In genomic region chr14:21455592-21455911, GRCh38 we compare ENCODE assay signal across 8 cellular contexts. TPM values are rescaled to one million over a fixed set of nuclear protein-coding genes. Genes with fewer than 3 reads are reported as not detected.
A peak's percentile ranks its signal among the peaks of the same experiment; 100 is the strongest.
DNase-seq lines count a peak whose midpoint lies in the region; ATAC-seq and TF ChIP-seq lines count a peak whose summit lies in the region.

No MANE protein-coding gene starts in this region.

- H3K4me3 Mint-ChIP-seq in Caco-2 (ENCODE audit: unreplicated experiment) (peak overlapping the region; percentile 95), osteocyte (ENCODE audit: unreplicated experiment) (peak overlapping the region; percentile 93)

- no peaks in the 10 kb centered on the region for H3K27me3 Mint-ChIP-seq in Caco-2 (ENCODE audit: insufficient read depth, unreplicated experiment)
- H3K27me3 Mint-ChIP-seq in osteocyte (ENCODE audit: unreplicated experiment): no peaks in the 10 kb centered on the region

- H3K4me3 ChIP-seq in Caco-2 (ENCODE audit: low read depth, low read length) (peak overlapping the region; percentile 75), HAP-1 (peak overlapping the region; percentile 99), SJCRH30 (peak overlapping the region; percentile 75), esophagus squamous epithelium (peak overlapping the region; percentile 61 to 93 (median 88))

- peak overlapping the region; percentile 97 for H3K27ac Mint-ChIP-seq in Caco-2 (ENCODE audit: unreplicated experiment)
- peak overlapping the region; percentile 100 for H3K27ac Mint-ChIP-seq in osteocyte (ENCODE audit: unreplicated experiment)

- H3K36me3 Mint-ChIP-seq in Caco-2 (ENCODE audit: insufficient read depth, unreplicated experiment) (peaks cover 24% of the 10 kb centered on the region), osteocyte (ENCODE audit: unreplicated experiment) (peaks cover 11% of the 10 kb centered on the region)

- no peak for DNase-seq in Caco-2
- DNase-seq in HAP-1 (ENCODE audit: low spot score in 2 of 2): no peak
- no peak for DNase-seq in SJCRH30
- DNase-seq in esophagus squamous epithelium (lab: John Stamatoyannopoulos, UW): no peak
- DNase-seq in osteocyte (ENCODE audit: extremely low spot score, unreplicated experiment): peak; percentile 86
- DNase-seq in GM10266 (ENCODE audit: extremely low spot score): no peak

- peaks cover 10% of the 10 kb centered on the region for H3K4me1 Mint-ChIP-seq in Caco-2 (ENCODE audit: low read depth, unreplicated experiment)
- peaks cover 35% of the 10 kb centered on the region for H3K4me1 Mint-ChIP-seq in osteocyte (ENCODE audit: unreplicated experiment)

- BruUV-seq in Caco-2 (replicated peaks; lab: Mats Ljungman, UMichigan): TSS peak; percentile 50

- no peaks in the 10 kb centered on the region for H3K27me3 ChIP-seq in Caco-2 (replicated peaks; ENCODE audit: control insufficient read depth, insufficient read depth, low read length)
- no peaks in the 10 kb centered on the region for H3K27me3 ChIP-seq in HAP-1 (ENCODE audit: low read depth)
- no peaks in the 10 kb centered on the region for H3K27me3 ChIP-seq in SJCRH30
- H3K27me3 ChIP-seq in esophagus squamous epithelium: no peaks in the 10 kb centered on the region

- H3K4me1 ChIP-seq in Caco-2 (peaks cover 3% of the 10 kb centered on the region; the same call in 1 of the 2 replicates), HAP-1 (peaks cover 14% of the 10 kb centered on the region), SJCRH30 (peaks cover 3% of the 10 kb centered on the region), esophagus squamous epithelium (peaks cover 12 to 53% (median 16%) of the 10 kb centered on the region in 3 donors)

- peak overlapping the region; percentile 34 for H3K27ac ChIP-seq in SJCRH30
- H3K27ac ChIP-seq in esophagus squamous epithelium: peak overlapping the region; percentile 92 to 99 (median 96)

- CTCF ChIA-PET in Caco-2 (lab: Charles Lee): interaction anchor here (0.5 to 2.3 kb wide), 11 partner anchors 15 to 148 kb away, joined by 3 to 17 read pairs (median 4); partner anchors contain the start of genes METTL3, RAB2B, SALL2 and SUPT16H

- H3K9me3 ChIP-seq in Caco-2 (no peaks in the 10 kb centered on the region), HAP-1 (no peaks in the 10 kb centered on the region), SJCRH30 (replicated peaks) (no peaks in the 10 kb centered on the region), esophagus squamous epithelium (no peaks in the 10 kb centered on the region)

- TF ChIP-seq CTCF in Caco-2 (IDR thresholded peaks at IDR 0.05; ENCODE audit: insufficient read depth in 1 of 2, low read depth in 1 of 2, low read length in 1 of 2, severe bottlenecking in 1 of 2, unreplicated experiment in 1 of 2) (no peak), esophagus squamous epithelium (IDR thresholded peaks at IDR 0.05) (no peak), osteocyte (IDR thresholded peaks at IDR 0.05) (no peak), GM10266 (IDR thresholded peaks at IDR 0.05; ENCODE audit: control insufficient read depth, insufficient read depth, low read depth, missing control alignments) (no peak)

- POLR2A ChIA-PET in Caco-2 (lab: Charles Lee): interaction anchor here (0.6 to 3.0 kb wide), 11 partner anchors 10 to 1001 kb away, joined by 3 to 35 read pairs (median 5); partner anchors contain the start of genes APEX1, METTL3, OSGEP and RAB2B

- ATAC-seq in GM21447 (IDR thresholded peaks at IDR 0.05; ENCODE audit: unreplicated experiment) (no peak), GM18517 (IDR thresholded peaks at IDR 0.05; ENCODE audit: unreplicated experiment) (no peak)

- H3K36me3 ChIP-seq in Caco-2 (ENCODE audit: control insufficient read depth, insufficient read depth, low read length): no peaks in the 10 kb centered on the region; the same call in 1 of the 2 replicates
- H3K36me3 ChIP-seq in HAP-1 (replicated peaks): peaks cover 13% of the 10 kb centered on the region
- H3K36me3 ChIP-seq in SJCRH30: peaks cover 2% of the 10 kb centered on the region; the same call in 1 of the 2 replicates
- H3K36me3 ChIP-seq in esophagus squamous epithelium: peaks cover 0 to 27% (median 0%) of the 10 kb centered on the region in 3 donors

- TF ChIP-seq POLR2A in esophagus squamous epithelium (IDR thresholded peaks at IDR 0.05): no peak

- in situ Hi-C loops in HAP-1 (cut with MboI; ENCODE audit: low sequenced_read_pairs): no loop called here

- no peaks in the 10 kb centered on the region for H3K9me3 Mint-ChIP-seq in Caco-2 (ENCODE audit: unreplicated experiment)
- H3K9me3 Mint-ChIP-seq in osteocyte (ENCODE audit: unreplicated experiment): no peaks in the 10 kb centered on the region

- intact Hi-C loops in Caco-2 (cut with micrococcal nuclease; ENCODE audit: unreplicated experiment): no loop called here
- intact Hi-C loops in esophagus squamous epithelium (cut with DNase I): no loop called here

- WGBS in esophagus squamous epithelium, 2 donors: 0% methylated on average over 13 to 15 of the region's 17 CpGs

RNA-seq across cellular contexts. Expression of gene CHD8, which starts 0.4 kb away (rescaled TPM):
- total RNA-seq in Caco-2 (2022) (84.9 and 89.8 TPM in 2 replicates), esophagus squamous epithelium (10 to 100 TPM; 43.8 to 51.9 (median 47.6) TPM), osteocyte (86.0 and 99.0 TPM in 2 replicates)
- total RNA-seq in SJCRH30 (2014; rRNA removed; shearing (Covaris generic)): 61.7 and 63.7 TPM in 2 replicates

RNA-seq across cellular contexts. Expression of gene RAB2B, which starts 21.2 kb away (rescaled TPM):
- total RNA-seq in Caco-2 (2022) (18.8 and 20.9 TPM in 2 replicates), esophagus squamous epithelium (10 to 100 TPM in 3 of 4 donors, 1 to 10 TPM in 1; 6.3 to 20.4 (median 11.4) TPM), osteocyte (35.5 and 38.7 TPM in 2 replicates)
- total RNA-seq in SJCRH30 (2014; rRNA removed; shearing (Covaris generic)): 25.0 and 26.3 TPM in 2 replicates

RNA-seq across cellular contexts. Expression of gene TOX4, which starts 21.4 kb away (rescaled TPM):
- 76.6 and 78.8 TPM in 2 replicates for total RNA-seq in Caco-2 (2022)
- total RNA-seq in SJCRH30 (2014; rRNA removed; shearing (Covaris generic)): 26.4 and 27.7 TPM in 2 replicates
- total RNA-seq in esophagus squamous epithelium: 10 to 100 TPM; 36.2 to 51.3 (median 48.4) TPM
- 78.8 and 80.9 TPM in 2 replicates for total RNA-seq in osteocyte

RNA-seq across cellular contexts. Expression of gene METTL3, which starts 55.6 kb away (rescaled TPM):
- 40.1 and 43.8 TPM in 2 replicates for total RNA-seq in Caco-2 (2022)
- total RNA-seq in SJCRH30 (2014; rRNA removed; shearing (Covaris generic)): 55.1 and 56.5 TPM in 2 replicates
- 10 to 100 TPM; 26.0 to 65.0 (median 33.7) TPM for total RNA-seq in esophagus squamous epithelium
- total RNA-seq in osteocyte: 42.9 and 43.9 TPM in 2 replicates
